Comparison of ENCODE assay signal across 19 cellular contexts in genomic region chr4:101285985-101286384, GRCh38.
DNase-seq lines count a peak whose midpoint lies in the region; ATAC-seq and TF ChIP-seq lines count a peak whose summit lies in the region.
"Had no signal": no experiment of that assay in that cellular context is flagged by ENCODE, and none has a peak within 500 bp of the region (broad histone marks: within the 10 kb centered on the region; RNA-seq: fewer than 3 reads in every experiment).

No MANE protein-coding gene starts in this region.

- H3K14ac ChIP-seq in mesenchymal stem cell (ENCODE audit: low read length in 2 of 2): no peak overlapping the region

- no peak overlapping the region for H2AK5ac ChIP-seq in mesenchymal stem cell (ENCODE audit: low read length, severe bottlenecking)

- no peak overlapping the region for H4K8ac ChIP-seq in mesenchymal stem cell (ENCODE audit: low read length)

- H3K4me3 Mint-ChIP-seq in activated T-helper 17 cell treated with anti-CD3 and anti-CD28 coated beads, Interleukin-2, amount 50 U/mL, for 72 hours: no peak overlapping the region
- H3K4me3 Mint-ChIP-seq: CD4-positive, alpha-beta T cell; HFFc6 had no signal

- TF ChIP-seq CTCF in dorsolateral prefrontal cortex (IDR thresholded peaks at IDR 0.05 in 54 of 56, conservative IDR thresholded peaks at IDR 0.05 in 2 of 56; ENCODE audit: low read depth in 1 of 56, partially characterized antibody in 56 of 56) (no peak), gastroesophageal sphincter (IDR thresholded peaks at IDR 0.05) (no peak)

- TF ChIP-seq EP300 in gastroesophageal sphincter (IDR thresholded peaks at IDR 0.05): no peak

- H3K9me3 ChIP-seq in HUES48 (ENCODE audit: control insufficient read depth, insufficient read depth, low read length) (no peaks in the 10 kb centered on the region), mesenchymal stem cell (ENCODE audit: control insufficient read depth, low read length) (no peaks in the 10 kb centered on the region), gastroesophageal sphincter (no peaks in the 10 kb centered on the region)

- intact Hi-C loops in dorsolateral prefrontal cortex (cut with DNase I): no loop called here

- H3K27me3 ChIP-seq in HUES48 (ENCODE audit: control insufficient read depth, insufficient read depth, low read length): no peaks in the 10 kb centered on the region
- no peaks in the 10 kb centered on the region for H3K27me3 ChIP-seq in mesenchymal stem cell (ENCODE audit: control insufficient read depth in 1 of 2, insufficient read depth in 1 of 2, low read length in 2 of 2)
- no peaks in the 10 kb centered on the region for H3K27me3 ChIP-seq in dorsolateral prefrontal cortex
- H3K27me3 ChIP-seq in gastroesophageal sphincter: no peaks in the 10 kb centered on the region

- no peak overlapping the region for H2BK12ac ChIP-seq in mesenchymal stem cell (ENCODE audit: low read length in 2 of 2)

- H3K79me1 ChIP-seq in mesenchymal stem cell (replicated peaks; ENCODE audit: low read length, poor library complexity, severe bottlenecking): peaks cover 5% of the 10 kb centered on the region

- H2BK120ac ChIP-seq in mesenchymal stem cell (ENCODE audit: low read depth, low read length): no peak overlapping the region

- no peak overlapping the region for H3K4me3 ChIP-seq in HUES48 (ENCODE audit: low read depth, low read length)
- H3K4me3 ChIP-seq in mesenchymal stem cell (ENCODE audit: insufficient read depth in 1 of 2, low read depth in 1 of 2, low read length in 2 of 2): no peak overlapping the region
- no peak overlapping the region for H3K4me3 ChIP-seq in dorsolateral prefrontal cortex
- H3K4me3 ChIP-seq in gastroesophageal sphincter: no peak overlapping the region

- peak; percentile 6 for DNase-seq in DMS53 (lab: John Stamatoyannopoulos, UW)
- DNase-seq in DMS53 treated with DMSO at 0.1 percent for 48 hours (lab: John Stamatoyannopoulos, UW; ENCODE audit: unreplicated experiment): no peak
- DNase-seq in mesenchymal stem cell: no peak
- DNase-seq in dorsolateral prefrontal cortex: no peak
- DNase-seq: 8988T; CD4-positive, alpha-beta T cell; EL; H7; HFFc6; Kasumi-1; NCI-H1417; NCI-H187; NCI-H446 treated with DMSO at 0.1 percent for 48 hours; NCI-H526 treated with DMSO at 0.1 percent for 48 hours; Right ventricle myocardium superior had no signal

- peaks cover 30% of the 10 kb centered on the region for H3K4me1 Mint-ChIP-seq in activated T-helper 17 cell treated with anti-CD3 and anti-CD28 coated beads, Interleukin-2, amount 50 U/mL, for 72 hours

- peaks cover 75% of the 10 kb centered on the region for H3K4me1 ChIP-seq in HUES48 (ENCODE audit: control insufficient read depth, insufficient read depth, low read length)
- H3K4me1 ChIP-seq in mesenchymal stem cell (ENCODE audit: control insufficient read depth, insufficient read depth, low read depth, low read length): no peaks in the 10 kb centered on the region
- peaks cover 0 to 56% (median 5%) of the 10 kb centered on the region in 3 donors for H3K4me1 ChIP-seq in gastroesophageal sphincter

- H3K9ac ChIP-seq in HUES48 (ENCODE audit: low read depth, low read length) (no peak overlapping the region), mesenchymal stem cell (ENCODE audit: low read length) (peak overlapping the region; percentile 9)

- H3K27ac Mint-ChIP-seq in activated T-helper 17 cell treated with anti-CD3 and anti-CD28 coated beads, Interleukin-2, amount 50 U/mL, for 72 hours: no peak overlapping the region
- H3K27ac Mint-ChIP-seq: CD4-positive, alpha-beta T cell had no signal

- H3K36me3 ChIP-seq in HUES48 (ENCODE audit: control insufficient read depth, insufficient read depth, low read length) (no peaks in the 10 kb centered on the region), mesenchymal stem cell (ENCODE audit: control insufficient read depth in 1 of 2, insufficient read depth in 2 of 2, low read depth in 1 of 2, low read length in 2 of 2) (no peaks in the 10 kb centered on the region), gastroesophageal sphincter (no peaks in the 10 kb centered on the region)

- H3K4ac ChIP-seq in mesenchymal stem cell (ENCODE audit: low read depth in 1 of 2, low read length in 2 of 2): no peak overlapping the region

- no peak overlapping the region for H4K91ac ChIP-seq in mesenchymal stem cell (ENCODE audit: low read length)

- H2AFZ ChIP-seq in mesenchymal stem cell (ENCODE audit: low read depth, low read length): no peak overlapping the region

- H2BK5ac ChIP-seq in mesenchymal stem cell (ENCODE audit: low read depth, low read length, poor library complexity, severe bottlenecking): no peak overlapping the region

- peak overlapping the region; percentile 43 for H3K27ac ChIP-seq in HUES48 (ENCODE audit: low read depth, low read length)
- no peak overlapping the region for H3K27ac ChIP-seq in mesenchymal stem cell (ENCODE audit: low read length, poor library complexity, severe bottlenecking)
- no peak overlapping the region for H3K27ac ChIP-seq in dorsolateral prefrontal cortex
- no peak overlapping the region for H3K27ac ChIP-seq in gastroesophageal sphincter

- no peaks in the 10 kb centered on the region for H3K36me3 Mint-ChIP-seq in activated T-helper 17 cell treated with anti-CD3 and anti-CD28 coated beads, Interleukin-2, amount 50 U/mL, for 72 hours (ENCODE audit: low read depth)

- no peak overlapping the region for H2BK15ac ChIP-seq in mesenchymal stem cell (ENCODE audit: low read depth, poor library complexity, severe bottlenecking)

- WGBS in mesenchymal stem cell: 96% methylated on average over 3 of the region's 4 CpGs
- 77 to 81% methylated on average over 3 to 4 of the region's 4 CpGs for WGBS in gastroesophageal sphincter (ENCODE audit: low coverage in 1 of 2), 2 donors

- H3K23ac ChIP-seq in mesenchymal stem cell (ENCODE audit: low read length in 2 of 2): no peak overlapping the region

- H3K18ac ChIP-seq in mesenchymal stem cell (ENCODE audit: low read depth in 1 of 2, low read length in 2 of 2): peak overlapping the region in 1 of 2 experiments; percentile 74

- no peaks in the 10 kb centered on the region for H3K27me3 Mint-ChIP-seq in activated T-helper 17 cell treated with anti-CD3 and anti-CD28 coated beads, Interleukin-2, amount 50 U/mL, for 72 hours
- H3K27me3 Mint-ChIP-seq: CD4-positive, alpha-beta T cell had no signal

- ATAC-seq in gastroesophageal sphincter (no peak), HG03442 (IDR thresholded peaks at IDR 0.05; ENCODE audit: unreplicated experiment) (no peak)
- no peak for ATAC-seq in activated T-helper 17 cell treated with anti-CD3 and anti-CD28 coated beads, Interleukin-2, amount 50 U/mL, for 72 hours (replicated peaks)

- H3K9me3 Mint-ChIP-seq in activated T-helper 17 cell treated with anti-CD3 and anti-CD28 coated beads, Interleukin-2, amount 50 U/mL, for 72 hours: peaks cover under 1% of the 10 kb centered on the region
- H3K9me3 Mint-ChIP-seq: CD4-positive, alpha-beta T cell; HFFc6 had no signal

- no peak overlapping the region for H3K4me2 ChIP-seq in mesenchymal stem cell (ENCODE audit: low read length, poor library complexity, severe bottlenecking)

- TF ChIP-seq POLR2A in gastroesophageal sphincter (IDR thresholded peaks at IDR 0.05): no peak
